1 cellular context compared by ENCODE assay signal in the genomic region with DNA sequence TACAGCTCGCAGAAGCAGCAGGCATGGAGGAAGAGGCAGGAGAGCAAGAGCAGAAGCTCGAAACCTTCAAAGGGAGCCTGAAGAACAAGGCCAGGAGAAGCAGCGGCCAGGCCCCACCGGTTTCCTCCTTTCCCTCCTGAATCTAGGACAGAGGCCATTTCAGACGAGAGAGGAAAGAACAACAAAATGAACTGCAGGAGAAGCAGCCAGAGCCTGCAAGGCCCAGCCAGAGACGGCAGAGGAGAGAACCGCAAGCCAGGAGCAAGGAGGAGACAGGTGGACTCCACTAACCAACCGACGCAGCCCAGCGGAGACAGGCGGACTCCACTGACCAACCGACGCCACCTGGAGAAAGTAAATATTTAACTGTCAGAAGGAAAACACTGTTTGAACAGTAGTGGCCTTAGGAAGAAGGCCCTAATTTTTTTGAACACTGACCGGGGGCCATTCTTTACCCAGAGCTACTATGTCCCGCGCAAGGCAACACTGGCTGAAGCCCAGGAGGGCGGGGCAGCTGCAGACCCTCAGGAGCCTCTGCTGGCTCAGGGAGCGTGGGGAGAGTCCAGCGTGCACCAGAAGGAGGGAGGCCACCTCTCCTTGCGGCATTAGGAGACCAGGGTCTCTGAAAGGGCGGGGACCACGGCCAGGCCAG.
A peak's percentile ranks its signal among the peaks of the same experiment; 100 is the strongest.
TF ChIP-seq lines count a peak whose summit lies in the region.

No MANE protein-coding gene starts in this region.

TF ChIP-seq in HepG2, 621 proteins besides CTCF, POLR2A, EP300 and RAD21 (continued from another document):
- TF ChIP-seq, protein P1, sequence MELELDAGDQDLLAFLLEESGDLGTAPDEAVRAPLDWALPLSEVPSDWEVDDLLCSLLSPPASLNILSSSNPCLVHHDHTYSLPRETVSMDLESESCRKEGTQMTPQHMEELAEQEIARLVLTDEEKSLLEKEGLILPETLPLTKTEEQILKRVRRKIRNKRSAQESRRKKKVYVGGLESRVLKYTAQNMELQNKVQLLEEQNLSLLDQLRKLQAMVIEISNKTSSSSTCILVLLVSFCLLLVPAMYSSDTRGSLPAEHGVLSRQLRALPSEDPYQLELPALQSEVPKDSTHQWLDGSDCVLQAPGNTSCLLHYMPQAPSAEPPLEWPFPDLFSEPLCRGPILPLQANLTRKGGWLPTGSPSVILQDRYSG (CRISPR knock-in tag; IDR thresholded peaks at IDR 0.05): no peak
- no peak for TF ChIP-seq SRSF9 (IDR thresholded peaks at IDR 0.05; ENCODE audit: borderline replicate concordance, insufficient read depth, low read depth, low read length, poor library complexity, severe bottlenecking)
- 0 out of 2 replicates have a peak, but pooled peaks have one; percentile 36 for TF ChIP-seq ZSCAN29 (CRISPR knock-in tag; conservative IDR thresholded peaks at IDR 0.05)
- peak; percentile 60; the same call in 1 of the 2 replicates for TF ChIP-seq ZNF556 (CRISPR knock-in tag; IDR thresholded peaks at IDR 0.05; ENCODE audit: borderline replicate concordance)
- TF ChIP-seq ZNF552 (CRISPR knock-in tag; IDR thresholded peaks at IDR 0.05; ENCODE audit: borderline replicate concordance): 0 out of 2 replicates have a peak, but pooled peaks have one; percentile 53
